Comparison of ENCODE assay signal across 30 cellular contexts in the genomic region with DNA sequence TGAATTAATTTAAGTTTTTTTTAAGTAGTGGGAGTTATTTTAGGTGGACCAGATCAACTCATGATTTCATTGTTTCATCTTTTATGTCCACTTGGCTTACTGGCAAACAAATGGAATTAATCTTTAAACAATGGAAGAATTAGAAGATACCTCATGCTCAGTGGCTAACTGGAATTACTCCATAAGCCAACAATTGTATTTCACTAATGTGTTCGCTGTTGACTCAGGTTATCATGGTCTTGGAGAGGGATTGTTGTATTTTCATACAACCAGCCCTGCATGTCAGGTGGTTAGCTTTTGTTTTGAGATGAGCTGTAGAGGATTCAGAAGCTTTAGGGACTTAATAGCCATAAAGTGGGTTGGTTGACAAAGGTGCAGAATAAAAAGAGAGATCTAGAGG.
"Had no signal": no experiment of that assay in that cellular context is flagged by ENCODE, and none has a peak within 500 bp of the region (broad histone marks: within the 10 kb centered on the region; RNA-seq: fewer than 3 reads in every experiment).

No MANE protein-coding gene starts in this region.

- H3K9me3 Mint-ChIP-seq: brain; nephron progenitor cell; stimulated activated effector memory CD8-positive, alpha-beta T cell treated with anti-CD3 and anti-CD28 coated beads, Interleukin-12 subunit alpha, Interleukin-12 subunit beta, amount 100 ng/mL, for 72 hours; stimulated activated naive CD8-positive, alpha-beta T cell treated with anti-CD3 and anti-CD28 coated beads, Interleukin-15, Interleukin-2, amounts not matched to agents 100 ng/mL and 50 ng/mL, for 24 hours had no signal

- H3K36me3 ChIP-seq: ascending aorta, cardiac muscle cell, colonic mucosa, gastrocnemius medialis, ovary, sigmoid colon, thoracic aorta, uterus had no signal

- H3K9me3 ChIP-seq: ascending aorta, colonic mucosa, gastrocnemius medialis, ovary, sigmoid colon, thoracic aorta, uterus had no signal

- H3K27ac ChIP-seq: ascending aorta, cardiac muscle cell, colonic mucosa, epithelial cell of prostate, gastrocnemius medialis, ovary, sigmoid colon, thoracic aorta, uterus had no signal

- H3K36me3 Mint-ChIP-seq: activated naive CD8-positive, alpha-beta T cell; brain; stimulated activated effector memory CD8-positive, alpha-beta T cell treated with anti-CD3 and anti-CD28 coated beads, Interleukin-12 subunit alpha, Interleukin-12 subunit beta, amount 100 ng/mL, for 72 hours had no signal

- H3K4me3 Mint-ChIP-seq: activated CD4-positive, alpha-beta T cell treated with anti-CD3 and anti-CD28 coated beads for 36 hours; activated naive CD8-positive, alpha-beta T cell; brain; naive B cell; nephron progenitor cell; stimulated activated effector memory CD8-positive, alpha-beta T cell treated with anti-CD3 and anti-CD28 coated beads, Interleukin-12 subunit alpha, Interleukin-12 subunit beta, amount 100 ng/mL, for 72 hours; stimulated activated naive CD8-positive, alpha-beta T cell treated with anti-CD3 and anti-CD28 coated beads, Interleukin-15, Interleukin-2, amounts not matched to agents 100 ng/mL and 50 ng/mL, for 24 hours had no signal

- H3K27ac Mint-ChIP-seq: activated CD4-positive, alpha-beta T cell treated with anti-CD3 and anti-CD28 coated beads for 36 hours; activated naive CD8-positive, alpha-beta T cell; brain; nephron progenitor cell; progenitor cell of endocrine pancreas; stimulated activated effector memory CD8-positive, alpha-beta T cell treated with anti-CD3 and anti-CD28 coated beads, Interleukin-12 subunit alpha, Interleukin-12 subunit beta, amount 100 ng/mL, for 72 hours; stimulated activated naive CD8-positive, alpha-beta T cell treated with anti-CD3 and anti-CD28 coated beads, Interleukin-15, Interleukin-2, amounts not matched to agents 100 ng/mL and 50 ng/mL, for 24 hours had no signal

- ATAC-seq: activated CD4-positive, alpha-beta T cell treated with anti-CD3 and anti-CD28 coated beads for 36 hours; gastrocnemius medialis; left colon; stimulated activated effector memory CD8-positive, alpha-beta T cell treated with anti-CD3 and anti-CD28 coated beads, Interleukin-12 subunit alpha, Interleukin-12 subunit beta, amount 100 ng/mL, for 72 hours had no signal

- DNase-seq: activated CD4-positive, alpha-beta T cell treated with anti-CD3 and anti-CD28 coated beads for 36 hours; activated CD4-positive, CD25-positive, alpha-beta regulatory T cell; activated CD8-positive, alpha-beta memory T cell treated with anti-CD3 and anti-CD28 coated beads for 24 hours; activated effector memory CD4-positive, alpha-beta T cell treated with Interleukin-2 at 50 U/mL for 16 hours; activated naive CD4-positive, alpha-beta T cell treated with Interleukin-2 at 50 U/mL for 16 hours; cerebellar nuclear complex; colonic mucosa; effector CD8-positive, alpha-beta T cell; gastrocnemius medialis; glutamatergic neuron; islet precursor cell; left colon; mammary epithelial cell; naive B cell; nephron progenitor cell; ovary; sigmoid colon; small intestine; stimulated activated CD4-positive, alpha-beta T cell treated with anti-CD3 and anti-CD28 coated beads, Interleukin-4, amount 100 ng/mL, for 24 hours; trophoblast cell; uterus had no signal

- H3K27me3 ChIP-seq: ascending aorta, colonic mucosa, gastrocnemius medialis, ovary, sigmoid colon, uterus had no signal

- H3K4me1 Mint-ChIP-seq: brain had no signal

- H3K4me3 ChIP-seq: ascending aorta, cardiac muscle cell, colonic mucosa, gastrocnemius medialis, ovary, sigmoid colon, thoracic aorta, uterus had no signal

- H3K4me1 ChIP-seq: ascending aorta, colonic mucosa, sigmoid colon, uterus had no signal

- H3K27me3 Mint-ChIP-seq: activated CD4-positive, alpha-beta T cell treated with anti-CD3 and anti-CD28 coated beads for 36 hours; activated naive CD8-positive, alpha-beta T cell; naive B cell; progenitor cell of endocrine pancreas; stimulated activated naive CD8-positive, alpha-beta T cell treated with anti-CD3 and anti-CD28 coated beads, Interleukin-15, Interleukin-2, amounts not matched to agents 100 ng/mL and 50 ng/mL, for 24 hours had no signal
